Comparison of ENCODE assay signal across 32 cellular contexts in the genomic region with DNA sequence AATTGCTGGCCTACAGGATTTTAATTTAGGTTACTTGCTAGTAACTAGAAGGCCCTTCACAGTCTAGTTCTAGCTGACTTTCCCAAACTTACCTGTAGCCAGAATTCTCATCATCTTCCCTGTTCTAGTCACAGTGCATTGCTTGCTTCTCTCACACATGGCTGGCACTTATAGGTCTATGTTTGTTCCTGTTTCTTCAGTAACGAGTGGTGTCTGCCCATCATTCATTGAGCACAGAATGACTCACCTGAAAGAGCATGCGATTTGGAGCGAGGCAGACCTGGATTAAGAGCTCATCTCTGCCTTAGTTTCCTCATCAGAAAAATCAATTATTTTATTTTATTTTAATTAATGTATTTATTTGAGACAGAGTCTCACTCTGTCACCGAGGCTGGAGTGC.
"Had no signal": no experiment of that assay in that cellular context is flagged by ENCODE, and none has a peak within 500 bp of the region (broad histone marks: within the 10 kb centered on the region; RNA-seq: fewer than 3 reads in every experiment).

No MANE protein-coding gene starts in this region.

- H3K4me3 Mint-ChIP-seq: activated naive CD8-positive, alpha-beta T cell; naive thymus-derived CD8-positive, alpha-beta T cell; neural crest cell; stimulated activated effector memory CD8-positive, alpha-beta T cell treated with anti-CD3 and anti-CD28 coated beads, Interleukin-12 subunit alpha, Interleukin-12 subunit beta, amount 100 ng/mL, for 72 hours; stimulated activated naive CD8-positive, alpha-beta T cell treated with anti-CD3 and anti-CD28 coated beads, Interleukin-15, Interleukin-2, amounts not matched to agents 100 ng/mL and 50 ng/mL, for 24 hours had no signal

- H3K27ac Mint-ChIP-seq: activated naive CD8-positive, alpha-beta T cell; naive thymus-derived CD8-positive, alpha-beta T cell; stimulated activated effector memory CD8-positive, alpha-beta T cell treated with anti-CD3 and anti-CD28 coated beads, Interleukin-12 subunit alpha, Interleukin-12 subunit beta, amount 100 ng/mL, for 72 hours; stimulated activated naive CD8-positive, alpha-beta T cell treated with anti-CD3 and anti-CD28 coated beads, Interleukin-15, Interleukin-2, amounts not matched to agents 100 ng/mL and 50 ng/mL, for 24 hours had no signal

- ATAC-seq: activated CD4-positive, CD25-positive, alpha-beta regulatory T cell treated with anti-CD3 and anti-CD28 coated beads, Interleukin-2, amount 50 U/mL, for 24 hours; heart right ventricle; left lung; lower lobe of right lung; naive thymus-derived CD8-positive, alpha-beta T cell; pancreas; stimulated activated effector memory CD8-positive, alpha-beta T cell treated with anti-CD3 and anti-CD28 coated beads, Interleukin-12 subunit alpha, Interleukin-12 subunit beta, amount 100 ng/mL, for 72 hours had no signal

- H3K4me1 ChIP-seq: colonic mucosa, left lung, lower lobe of right lung, pancreas, prostate gland had no signal

- H3K27ac ChIP-seq: cardiac muscle cell, colonic mucosa, left lung, lower lobe of right lung, pancreas, prostate gland, thoracic aorta, VCaP had no signal

- H3K36me3 Mint-ChIP-seq: activated naive CD8-positive, alpha-beta T cell; naive thymus-derived CD8-positive, alpha-beta T cell; stimulated activated effector memory CD8-positive, alpha-beta T cell treated with anti-CD3 and anti-CD28 coated beads, Interleukin-12 subunit alpha, Interleukin-12 subunit beta, amount 100 ng/mL, for 72 hours had no signal

- H3K4me1 Mint-ChIP-seq: naive thymus-derived CD8-positive, alpha-beta T cell; stimulated activated effector memory CD8-positive, alpha-beta T cell treated with anti-CD3 and anti-CD28 coated beads, Interleukin-12 subunit alpha, Interleukin-12 subunit beta, amount 100 ng/mL, for 72 hours had no signal

- H3K36me3 ChIP-seq: cardiac muscle cell, colonic mucosa, heart right ventricle, left lung, lower lobe of right lung, pancreas, prostate gland, sigmoid colon, thoracic aorta had no signal

- H3K4me3 ChIP-seq: cardiac muscle cell, colonic mucosa, heart right ventricle, left lung, lower lobe of right lung, pancreas, prostate gland, sigmoid colon, thoracic aorta had no signal

- H3K9me3 ChIP-seq: colonic mucosa, heart right ventricle, left lung, lower lobe of right lung, pancreas, prostate gland, sigmoid colon, thoracic aorta had no signal

- H3K27me3 ChIP-seq: cardiac muscle cell, colonic mucosa, heart right ventricle, left lung, pancreas, sigmoid colon had no signal

- DNase-seq: activated CD4-positive, alpha-beta T cell treated with anti-CD3 and anti-CD28 coated beads for 48 hours; activated CD4-positive, alpha-beta T cell treated with anti-CD3 and anti-CD28 coated beads, Interleukin-2, amount 50 U/mL, for 48 hours; activated CD8-positive, alpha-beta memory T cell treated with anti-CD3 and anti-CD28 coated beads for 24 hours; activated effector memory CD4-positive, alpha-beta T cell treated with Interleukin-2 at 50 U/mL for 16 hours; activated naive CD4-positive, alpha-beta T cell treated with Interleukin-2 at 50 U/mL for 16 hours; anterior cingulate cortex; cerebellar nuclear complex; colonic mucosa; effector CD8-positive, alpha-beta T cell; foreskin fibroblast; heart right ventricle; kidney glomerular epithelial cell; left lung; lower lobe of right lung; mesenchymal stem cell; naive thymus-derived CD8-positive, alpha-beta T cell; nucleus accumbens; pancreas; sigmoid colon; small intestine; stimulated activated CD4-positive, alpha-beta T cell treated with anti-CD3 and anti-CD28 coated beads, Interleukin-4, amount 100 ng/mL, for 24 hours; T-helper 9 cell; trophoblast cell had no signal
